ENCODE assay signal across 10 cellular contexts in genomic region chr1:42214447-42214871, GRCh38. TPM values are rescaled to one million over a fixed set of nuclear protein-coding genes. Genes with fewer than 3 reads are reported as not detected.
DNase-seq lines count a peak whose midpoint lies in the region; ATAC-seq and TF ChIP-seq lines count a peak whose summit lies in the region.
"Had no signal": no experiment of that assay in that cellular context is flagged by ENCODE, and none has a peak within 500 bp of the region (broad histone marks: within the 10 kb centered on the region; RNA-seq: fewer than 3 reads in every experiment).

No MANE protein-coding gene starts in this region.

- H3K9me3 ChIP-seq in skeletal muscle satellite cell (replicated peaks; ENCODE audit: low read length) = no peaks in the 10 kb centered on the region

- H3K4me1 ChIP-seq in skeletal muscle satellite cell (ENCODE audit: control insufficient read depth, insufficient read depth, low read length) = peaks cover 43% of the 10 kb centered on the region

- H3K27ac ChIP-seq in RWPE1 = no peak overlapping the region

- no peaks in the 10 kb centered on the region for H3K36me3 ChIP-seq in skeletal muscle satellite cell (ENCODE audit: insufficient read depth, low read length)

- H3K9ac ChIP-seq in skeletal muscle satellite cell (ENCODE audit: low read depth, low read length) = no peak overlapping the region

- DNase-seq in HCEC 1CT = peak; percentile 68
- peak; percentile 26 for DNase-seq in RWPE1 (ENCODE audit: low spot score)
- peak; percentile 57 for DNase-seq in fibroblast of the conjunctiva (ENCODE audit: low read depth)
- DNase-seq in NAMALWA (ENCODE audit: low spot score) = no peak
- no peak for DNase-seq in activated T-cell treated with anti-CD3 and anti-CD28 coated beads for 4 hours
- DNase-seq in T-helper 1 cell = no peak
- DNase-seq: activated CD4-positive, alpha-beta memory T cell treated with anti-CD3 and anti-CD28 coated beads for 36 hours; hippocampal formation had no signal

- POLR2A ChIA-PET in RWPE1 (lab: Yijun Ruan, JAX; ENCODE audit: low non-redundant PET) = no interaction called here

- CTCF ChIA-PET in RWPE1 (lab: Yijun Ruan, JAX) = no interaction called here

- no peak for TF ChIP-seq CTCF in RWPE1 (conservative IDR thresholded peaks at IDR 0.05; ENCODE audit: low read depth)

- no peak for ATAC-seq in HG02870 (IDR thresholded peaks at IDR 0.05; ENCODE audit: unreplicated experiment)

- no peak overlapping the region for H3K4me3 ChIP-seq in skeletal muscle satellite cell (ENCODE audit: low read length)

- H3K27me3 ChIP-seq in skeletal muscle satellite cell (ENCODE audit: control insufficient read depth, insufficient read depth, low read length) = no peaks in the 10 kb centered on the region

- peak overlapping the region; percentile 21 for H3K4me2 ChIP-seq in skeletal muscle satellite cell (ENCODE audit: low read length)

RNA-seq across cellular contexts. Expression of gene GUCA2A, which starts 49.9 kb away (rescaled TPM):
- not detected in 2 replicates for total RNA-seq in skeletal muscle satellite cell (2012; rRNA removed)
- total RNA-seq: activated CD4-positive, alpha-beta memory T cell treated with anti-CD3 and anti-CD28 coated beads for 36 hours had no signal

Comparison
In these comparisons a context has a peak if more than half of its experiments do, and no peak if none do; other contexts are left out.
1. DNase-seq: peak in HCEC 1CT (single experiment), RWPE1 (single experiment) and fibroblast of the conjunctiva (single experiment); none in NAMALWA (single experiment), activated T-cell treated with anti-CD3 and anti-CD28 coated beads for 4 hours (single experiment) and T-helper 1 cell (0 of 5).